Comparison of ENCODE assay signal across 23 cellular contexts in the genomic region with DNA sequence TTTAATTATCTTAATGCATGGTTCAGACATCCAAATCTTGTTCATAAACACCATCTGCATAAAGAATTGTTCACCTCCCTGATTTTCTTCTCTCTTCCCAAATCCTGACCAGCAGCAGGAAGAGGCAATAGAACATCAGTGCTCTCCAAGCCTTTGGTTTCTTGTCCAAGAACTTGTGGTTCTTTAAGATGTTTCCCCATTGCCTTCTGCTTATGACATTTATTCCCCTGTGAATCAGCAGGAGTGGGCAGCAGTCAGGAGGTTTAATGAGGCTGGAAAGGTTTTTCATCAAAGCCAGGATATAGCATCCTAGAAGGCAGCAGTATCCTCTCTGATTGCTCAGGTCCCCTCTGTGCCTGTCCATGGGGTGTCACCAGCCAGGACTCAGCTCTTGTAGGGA.
"Had no signal": no experiment of that assay in that cellular context is flagged by ENCODE, and none has a peak within 500 bp of the region (broad histone marks: within the 10 kb centered on the region; RNA-seq: fewer than 3 reads in every experiment).

No MANE protein-coding gene starts in this region.

- H3K27ac ChIP-seq: body of pancreas, spleen, thoracic aorta had no signal

- H3K27me3 ChIP-seq: body of pancreas, spleen had no signal

- ATAC-seq: activated T-helper 17 cell treated with anti-CD3 and anti-CD28 coated beads, Interleukin-2, amount 50 U/mL, for 72 hours; body of pancreas; left lobe of liver had no signal

- H3K9me3 Mint-ChIP-seq: activated naive CD8-positive, alpha-beta T cell treated with anti-CD3 and anti-CD28 coated beads, Interleukin-2, amount 10 ng/mL, durations not matched to agents 7 days and 5 days; activated T-cell treated with anti-CD3 and anti-CD28 coated beads, Interleukin-2, amount 50 U/mL, for 24 hours; activated T-helper 17 cell treated with anti-CD3 and anti-CD28 coated beads, Interleukin-2, amount 50 U/mL, for 72 hours; dendritic cell treated with granulocyte-macrophage colony-stimulating factor and Interleukin-4, amounts not matched to agents 40 ng/mL and 50 ng/mL, for 4 days; immature natural killer cell; naive B cell; neural crest cell had no signal

- H3K27me3 Mint-ChIP-seq: activated naive CD8-positive, alpha-beta T cell treated with anti-CD3 and anti-CD28 coated beads, Interleukin-2, amount 10 ng/mL, durations not matched to agents 7 days and 5 days; activated T-cell treated with anti-CD3 and anti-CD28 coated beads, Interleukin-2, amount 50 U/mL, for 24 hours; activated T-helper 17 cell treated with anti-CD3 and anti-CD28 coated beads, Interleukin-2, amount 50 U/mL, for 72 hours; dendritic cell treated with granulocyte-macrophage colony-stimulating factor and Interleukin-4, amounts not matched to agents 40 ng/mL and 50 ng/mL, for 4 days; naive B cell had no signal

- DNase-seq: activated CD4-positive, alpha-beta T cell treated with anti-CD3 and anti-CD28 coated beads for 1 hour; activated CD4-positive, alpha-beta T cell treated with anti-CD3 and anti-CD28 coated beads, Interleukin-2, amount 50 U/mL, for 1 hour; activated CD8-positive, alpha-beta memory T cell treated with anti-CD3 and anti-CD28 coated beads for 24 hours; activated CD8-positive, alpha-beta memory T cell treated with anti-CD3 and anti-CD28 coated beads, Interleukin-2, amount 50 U/mL, for 4 hours; activated naive CD8-positive, alpha-beta T cell treated with anti-CD3 and anti-CD28 coated beads, Interleukin-2, amount 10 ng/mL, durations not matched to agents 7 days and 5 days; activated T-cell treated with anti-CD3 and anti-CD28 coated beads, Interleukin-2, amount 50 U/mL, for 24 hours; amygdala; body of pancreas; effector CD4-positive, alpha-beta T cell; erythroblast; immature natural killer cell; naive B cell; occipital lobe; spleen; stimulated activated CD4-positive, alpha-beta T cell treated with anti-CD3 and anti-CD28 coated beads, Interleukin-4, amount 100 ng/mL, for 24 hours; stimulated activated naive CD4-positive, alpha-beta T cell treated with Interleukin-2 at 50 U/mL for 16 hours; T-helper 1 cell had no signal

- H3K4me3 Mint-ChIP-seq: activated naive CD8-positive, alpha-beta T cell treated with anti-CD3 and anti-CD28 coated beads, Interleukin-2, amount 10 ng/mL, durations not matched to agents 7 days and 5 days; activated T-cell treated with anti-CD3 and anti-CD28 coated beads, Interleukin-2, amount 50 U/mL, for 24 hours; activated T-helper 17 cell treated with anti-CD3 and anti-CD28 coated beads, Interleukin-2, amount 50 U/mL, for 72 hours; dendritic cell treated with granulocyte-macrophage colony-stimulating factor and Interleukin-4, amounts not matched to agents 40 ng/mL and 50 ng/mL, for 4 days; immature natural killer cell; naive B cell; neural crest cell had no signal

- H3K27ac Mint-ChIP-seq: activated naive CD8-positive, alpha-beta T cell treated with anti-CD3 and anti-CD28 coated beads, Interleukin-2, amount 10 ng/mL, durations not matched to agents 7 days and 5 days; activated T-cell treated with anti-CD3 and anti-CD28 coated beads, Interleukin-2, amount 50 U/mL, for 24 hours; dendritic cell treated with granulocyte-macrophage colony-stimulating factor and Interleukin-4, amounts not matched to agents 40 ng/mL and 50 ng/mL, for 4 days had no signal

- H3K9me3 ChIP-seq: body of pancreas, spleen, thoracic aorta had no signal

- H3K4me3 ChIP-seq: body of pancreas, lung, spleen, thoracic aorta had no signal
